Comparison of ENCODE assay signal across 18 cellular contexts in genomic region chr20:34534391-34535165, GRCh38. TPM values are rescaled to one million over a fixed set of nuclear protein-coding genes. Genes with fewer than 3 reads are reported as not detected.
A peak's percentile ranks its signal among the peaks of the same experiment; 100 is the strongest.
DNase-seq lines count a peak whose midpoint lies in the region; TF ChIP-seq lines count a peak whose summit lies in the region.
"Had no signal": no experiment of that assay in that cellular context is flagged by ENCODE, and none has a peak within 500 bp of the region (broad histone marks: within the 10 kb centered on the region; RNA-seq: fewer than 3 reads in every experiment).

No MANE protein-coding gene starts in this region.

- peaks cover 38% of the 10 kb centered on the region for H3K36me3 ChIP-seq in mammary epithelial cell (ENCODE audit: insufficient read depth, low read length)
- peaks cover 56 to 95% of the 10 kb centered on the region in 2 donors for H3K36me3 ChIP-seq in neuronal stem cell (replicated peaks in 1 of 2; ENCODE audit: control insufficient read depth in 2 of 2, insufficient read depth in 2 of 2, low read length in 2 of 2)

- 83% methylated on average over 13 of the region's 15 CpGs for WGBS in mammary epithelial cell (ENCODE audit: low coverage, missing lambda C conversion rate)
- WGBS in neuronal stem cell (ENCODE audit: extremely low coverage in 2 of 2, insufficient read length in 2 of 2, insufficient replicate concordance in 1 of 2), 2 donors = no CpG with 5 or more reads among the region's 15 CpGs

- H3K4me2 ChIP-seq in mammary epithelial cell (ENCODE audit: insufficient read depth, low read depth, low read length) (no peak overlapping the region), neuronal stem cell (ENCODE audit: insufficient read depth, low read length, poor library complexity, severe bottlenecking) (no peak overlapping the region)
- H3K4me2 ChIP-seq: BLaER1 had no signal

- H2AFZ ChIP-seq in mammary epithelial cell (ENCODE audit: low read depth, low read length) = no peak overlapping the region
- H2AFZ ChIP-seq in neuronal stem cell (ENCODE audit: low read length) = no peak overlapping the region

- H3K23ac ChIP-seq in neuronal stem cell (ENCODE audit: low read depth, low read length, poor library complexity) = no peak overlapping the region

- H3K27ac Mint-ChIP-seq in MCF 10A (ENCODE audit: low read depth, unreplicated experiment) (peak overlapping the region; percentile 9), type B pancreatic cell (peak overlapping the region; percentile 41)
- H3K27ac Mint-ChIP-seq in activated T-helper 2 cell treated with anti-CD3 and anti-CD28 coated beads, Interferon-gamma antibody, Interleukin-2, Interleukin-4, amounts not matched to agents 10 μg/mL and 5 μg/mL and 100 μg/mL, durations not matched to agents 14 hours and 24 hours and 36 hours = no peak overlapping the region
- H3K27ac Mint-ChIP-seq: CD8-positive, alpha-beta T cell had no signal

- H2BK12ac ChIP-seq in neuronal stem cell (ENCODE audit: low read length) = no peak overlapping the region

- no peak for DNase-seq in MCF 10A (ENCODE audit: unreplicated experiment)
- DNase-seq in mammary epithelial cell = no peak
- DNase-seq in dorsolateral prefrontal cortex = peak in 2 of 10 donors; percentile 23 to 24
- no peak for DNase-seq in neuronal stem cell (ENCODE audit: low spot score)
- DNase-seq in type B pancreatic cell (ENCODE audit: extremely low spot score, unreplicated experiment) = no peak
- DNase-seq in activated CD4-positive, alpha-beta T cell treated with anti-CD3 and anti-CD28 coated beads for 4 hours = no peak
- no peak for DNase-seq in stimulated activated CD8-positive, alpha-beta memory T cell treated with anti-CD3 and anti-CD28 coated beads, Interleukin-4, amount 100 ng/mL, for 48 hours
- no peak for DNase-seq in activated T-helper 2 cell treated with anti-CD3 and anti-CD28 coated beads, Interferon-gamma antibody, Interleukin-2, Interleukin-4, amounts not matched to agents 10 μg/mL and 5 μg/mL and 100 μg/mL, durations not matched to agents 14 hours and 24 hours and 36 hours (ENCODE audit: low spot score)
- DNase-seq: CD8-positive, alpha-beta T cell; DMS79; H7; NCI-H1417; NCI-H187 treated with DMSO at 0.1 percent for 48 hours; NCI-H446 treated with DMSO at 0.1 percent for 48 hours; NCI-H748 treated with DMSO at 0.1 percent for 48 hours; OCI-M1 had no signal

- H3K36me3 Mint-ChIP-seq in MCF 10A (ENCODE audit: insufficient read depth, unreplicated experiment) (peaks cover 73% of the 10 kb centered on the region), type B pancreatic cell (peaks cover 36% of the 10 kb centered on the region)
- H3K36me3 Mint-ChIP-seq in activated T-helper 2 cell treated with anti-CD3 and anti-CD28 coated beads, Interferon-gamma antibody, Interleukin-2, Interleukin-4, amounts not matched to agents 10 μg/mL and 5 μg/mL and 100 μg/mL, durations not matched to agents 14 hours and 24 hours and 36 hours (ENCODE audit: low read depth) = peaks cover 53% of the 10 kb centered on the region

- no peak overlapping the region for H3K18ac ChIP-seq in neuronal stem cell (ENCODE audit: low read length)

- dilution Hi-C loops in mammary epithelial cell (cut with HindIII; ENCODE audit: low sequenced_read_pairs) = loop anchor here (5.0 kb wide), 3 partner anchors 33 to 178 kb away; no protein-coding TSS in a partner anchor

- no peak overlapping the region for H3K4me3 Mint-ChIP-seq in MCF 10A (ENCODE audit: unreplicated experiment)
- H3K4me3 Mint-ChIP-seq in type B pancreatic cell = no peak overlapping the region
- H3K4me3 Mint-ChIP-seq in activated T-helper 2 cell treated with anti-CD3 and anti-CD28 coated beads, Interferon-gamma antibody, Interleukin-2, Interleukin-4, amounts not matched to agents 10 μg/mL and 5 μg/mL and 100 μg/mL, durations not matched to agents 14 hours and 24 hours and 36 hours (ENCODE audit: low read depth) = no peak overlapping the region
- H3K4me3 Mint-ChIP-seq: CD8-positive, alpha-beta T cell had no signal

- H3K4ac ChIP-seq in neuronal stem cell (ENCODE audit: low read length) = no peak overlapping the region

- no peak overlapping the region for H3K14ac ChIP-seq in neuronal stem cell (ENCODE audit: low read length)

- no peaks in the 10 kb centered on the region for H3K27me3 Mint-ChIP-seq in MCF 10A (ENCODE audit: insufficient read depth, unreplicated experiment)
- no peaks in the 10 kb centered on the region for H3K27me3 Mint-ChIP-seq in type B pancreatic cell
- no peaks in the 10 kb centered on the region for H3K27me3 Mint-ChIP-seq in activated T-helper 2 cell treated with anti-CD3 and anti-CD28 coated beads, Interferon-gamma antibody, Interleukin-2, Interleukin-4, amounts not matched to agents 10 μg/mL and 5 μg/mL and 100 μg/mL, durations not matched to agents 14 hours and 24 hours and 36 hours (ENCODE audit: low read depth)

- no peak overlapping the region for H2BK120ac ChIP-seq in neuronal stem cell (ENCODE audit: low read depth, low read length)

- in situ Hi-C loops in mammary epithelial cell (cut with MboI; ENCODE audit: low sequenced_read_pairs in 2 of 2) = no loop called here

- H3K9me3 Mint-ChIP-seq in MCF 10A (ENCODE audit: unreplicated experiment) = no peaks in the 10 kb centered on the region
- no peaks in the 10 kb centered on the region for H3K9me3 Mint-ChIP-seq in type B pancreatic cell
- H3K9me3 Mint-ChIP-seq in activated T-helper 2 cell treated with anti-CD3 and anti-CD28 coated beads, Interferon-gamma antibody, Interleukin-2, Interleukin-4, amounts not matched to agents 10 μg/mL and 5 μg/mL and 100 μg/mL, durations not matched to agents 14 hours and 24 hours and 36 hours = no peaks in the 10 kb centered on the region
- H3K9me3 Mint-ChIP-seq: CD8-positive, alpha-beta T cell had no signal

- intact Hi-C loops in MCF 10A (cut with micrococcal nuclease) = no loop called here
- intact Hi-C loops in mammary epithelial cell (cut with micrococcal nuclease) = loop anchor here (5.0 kb wide), 1 partner anchor 277 kb away; no protein-coding TSS in a partner anchor
- intact Hi-C loops in dorsolateral prefrontal cortex (cut with DNase I) = no loop called here
- intact Hi-C loops in activated T-helper 2 cell treated with anti-CD3 and anti-CD28 coated beads, Interferon-gamma antibody, Interleukin-2, Interleukin-4, amounts not matched to agents 10 μg/mL and 5 μg/mL and 100 μg/mL, durations not matched to agents 14 hours and 24 hours and 36 hours (cut with micrococcal nuclease) = no loop called here

- H3K27ac ChIP-seq in mammary epithelial cell (ENCODE audit: insufficient read depth, low read depth, low read length) (no peak overlapping the region), dorsolateral prefrontal cortex (peak overlapping the region in 57 of 59 donors; percentile 29 to 96 (median 77)), neuronal stem cell (replicated peaks; ENCODE audit: low read length) (no peak overlapping the region)
- H3K27ac ChIP-seq: BLaER1, HL-60 had no signal

- H3K79me1 ChIP-seq in neuronal stem cell (ENCODE audit: low read depth, low read length) = peaks cover 5% of the 10 kb centered on the region

- BruUV-seq in MCF 10A (replicated peaks; lab: Mats Ljungman, UMichigan) (no TSS peak), mammary epithelial cell (replicated peaks; lab: Mats Ljungman, UMichigan) (no TSS peak)

- no peak for TF ChIP-seq CTCF in MCF 10A (IDR thresholded peaks at IDR 0.05; ENCODE audit: unreplicated experiment)
- TF ChIP-seq CTCF in mammary epithelial cell (conservative IDR thresholded peaks at IDR 0.05 in 1 of 2, IDR thresholded peaks at IDR 0.05 in 1 of 2; ENCODE audit: extremely low read depth in 1 of 2, insufficient read depth in 1 of 2, low read depth in 1 of 2, low read length in 2 of 2) = no peak
- TF ChIP-seq CTCF in dorsolateral prefrontal cortex (IDR thresholded peaks at IDR 0.05 in 54 of 56, conservative IDR thresholded peaks at IDR 0.05 in 2 of 56; ENCODE audit: low read depth in 1 of 56, partially characterized antibody in 56 of 56) = no peak
- no peak for TF ChIP-seq CTCF in type B pancreatic cell (conservative IDR thresholded peaks at IDR 0.05)

- H3K4me3 ChIP-seq in mammary epithelial cell (replicated peaks in 1 of 3; ENCODE audit: insufficient read depth in 1 of 3, low read depth in 2 of 3, low read length in 3 of 3) (no peak overlapping the region), dorsolateral prefrontal cortex (no peak overlapping the region), neuronal stem cell (ENCODE audit: low read length in 2 of 2) (no peak overlapping the region)
- H3K4me3 ChIP-seq: BLaER1 had no signal

- H3K9me3 ChIP-seq in mammary epithelial cell (replicated peaks; ENCODE audit: insufficient read depth, low read length) = no peaks in the 10 kb centered on the region
- H3K9me3 ChIP-seq in neuronal stem cell (replicated peaks in 1 of 2; ENCODE audit: control insufficient read depth in 2 of 2, insufficient read depth in 1 of 2, low read depth in 1 of 2, low read length in 2 of 2) = no peaks in the 10 kb centered on the region
- H3K9me3 ChIP-seq: BLaER1 had no signal

- POLR2A ChIA-PET in MCF 10A (lab: Yijun Ruan, JAX) = interaction anchor here (0.6 to 5.7 kb wide), 2 partner anchors 13 to 18 kb away, joined by 3 to 34 read pairs; partner anchors contain the start of gene DYNLRB1

- peaks cover 27% of the 10 kb centered on the region for H3K79me2 ChIP-seq in mammary epithelial cell (ENCODE audit: insufficient read depth, low read length)

- no peak overlapping the region for H2BK15ac ChIP-seq in neuronal stem cell (ENCODE audit: low read length)

- H4K8ac ChIP-seq in neuronal stem cell (ENCODE audit: low read depth, low read length) = peak overlapping the region; percentile 56

- H3K4me1 Mint-ChIP-seq in MCF 10A (ENCODE audit: insufficient read depth, unreplicated experiment) (peaks cover 7% of the 10 kb centered on the region), type B pancreatic cell (ENCODE audit: unreplicated experiment) (peaks cover 9% of the 10 kb centered on the region)
- no peaks in the 10 kb centered on the region for H3K4me1 Mint-ChIP-seq in activated T-helper 2 cell treated with anti-CD3 and anti-CD28 coated beads, Interferon-gamma antibody, Interleukin-2, Interleukin-4, amounts not matched to agents 10 μg/mL and 5 μg/mL and 100 μg/mL, durations not matched to agents 14 hours and 24 hours and 36 hours (ENCODE audit: low read depth)

- H3K9ac ChIP-seq in mammary epithelial cell (ENCODE audit: insufficient read depth, low read length) (no peak overlapping the region), neuronal stem cell (ENCODE audit: low read depth, low read length, poor library complexity) (peak overlapping the region; percentile 45)
- H3K9ac ChIP-seq: BLaER1 had no signal

- H2AK5ac ChIP-seq in neuronal stem cell (ENCODE audit: low read depth, low read length) = no peak overlapping the region

- H3K27me3 ChIP-seq in mammary epithelial cell (ENCODE audit: insufficient read depth, low read length) (no peaks in the 10 kb centered on the region), dorsolateral prefrontal cortex (no peaks in the 10 kb centered on the region), neuronal stem cell (ENCODE audit: control insufficient read depth in 3 of 3, insufficient read depth in 3 of 3, low read depth in 1 of 3, low read length in 3 of 3) (no peaks in the 10 kb centered on the region)
- H3K27me3 ChIP-seq: BLaER1 had no signal

- H2BK5ac ChIP-seq in neuronal stem cell (ENCODE audit: low read length) = no peak overlapping the region

- no peaks in the 10 kb centered on the region for H4K20me1 ChIP-seq in mammary epithelial cell (ENCODE audit: insufficient read depth, low read length)

- no peak overlapping the region for H4K91ac ChIP-seq in neuronal stem cell (ENCODE audit: low read depth, low read length, poor library complexity)

- CTCF ChIA-PET in MCF 10A (lab: Yijun Ruan, JAX) (interaction anchor here (0.6 to 1.7 kb wide), 5 partner anchors 12 to 1923 kb away, joined by 3 read pairs; no protein-coding TSS in a partner anchor), mammary epithelial cell (lab: Charles Lee; ENCODE audit: low non-redundant PET) (no interaction called here)

- H3K4me1 ChIP-seq in mammary epithelial cell (ENCODE audit: insufficient read depth, low read length) = no peaks in the 10 kb centered on the region
- no peaks in the 10 kb centered on the region for H3K4me1 ChIP-seq in neuronal stem cell (ENCODE audit: control insufficient read depth in 2 of 2, insufficient read depth in 1 of 2, low read depth in 1 of 2, low read length in 2 of 2)

RNA-seq across cellular contexts. Expression of gene DYNLRB1, which starts 18.4 kb away (rescaled TPM):
- total RNA-seq in MCF 10A (2022) (127 and 145 TPM in 2 replicates), mammary epithelial cell (10 to 100 TPM; 55.5 to 95.6 TPM), dorsolateral prefrontal cortex (100 to 1,000 TPM; 153 to 387 (median 261) TPM), type B pancreatic cell (ENCODE audit: low replicate concordance) (164 and 201 TPM in 2 replicates)
- 230 TPM for polyA plus RNA-seq in mammary epithelial cell
- 158 TPM for polyA minus RNA-seq in mammary epithelial cell
- polyA plus RNA-seq in neuronal stem cell (2013, experiment 1 of 2) = 334 TPM
- polyA plus RNA-seq in neuronal stem cell (2013, experiment 2 of 2) = 321 TPM
- total RNA-seq in activated T-helper 2 cell treated with anti-CD3 and anti-CD28 coated beads, Interferon-gamma antibody, Interleukin-2, Interleukin-4, amounts not matched to agents 10 μg/mL and 5 μg/mL and 100 μg/mL, durations not matched to agents 14 hours and 24 hours and 36 hours = 104 and 112 TPM in 2 replicates

RNA-seq across cellular contexts. Expression of gene MAP1LC3A, which starts 23.9 kb away (rescaled TPM):
- total RNA-seq in MCF 10A (2022) = 10.5 and 10.7 TPM in 2 replicates
- total RNA-seq in mammary epithelial cell = 10 to 100 TPM in 1 of 2 donors, 1 to 10 TPM in 1; 9.4 to 18.5 TPM
- 2.5 TPM for polyA plus RNA-seq in mammary epithelial cell
- polyA minus RNA-seq in mammary epithelial cell = not detected
- 100 to 1,000 TPM in 118 of 120 experiments, 10 to 100 TPM in 2; 86.9 to 270 (median 160) TPM for total RNA-seq in dorsolateral prefrontal cortex
- 10.4 TPM for polyA plus RNA-seq in neuronal stem cell (2013, experiment 1 of 2)
- 10.7 TPM for polyA plus RNA-seq in neuronal stem cell (2013, experiment 2 of 2)
- total RNA-seq in type B pancreatic cell (ENCODE audit: low replicate concordance) = 83.9 and 85.2 TPM in 2 replicates
- total RNA-seq in activated T-helper 2 cell treated with anti-CD3 and anti-CD28 coated beads, Interferon-gamma antibody, Interleukin-2, Interleukin-4, amounts not matched to agents 10 μg/mL and 5 μg/mL and 100 μg/mL, durations not matched to agents 14 hours and 24 hours and 36 hours = 2.4 and 3.3 TPM in 2 replicates

Comparison
In these comparisons a context has a peak if more than half of its experiments do, and no peak if none do; other contexts are left out.
1. H3K27ac ChIP-seq: peak in dorsolateral prefrontal cortex (57 of 59); none in mammary epithelial cell (single experiment) and neuronal stem cell (single experiment).